Comparison of ENCODE assay signal across 8 cellular contexts in genomic region chr2:111119004-111119846, GRCh38. TPM values are rescaled to one million over a fixed set of nuclear protein-coding genes. Genes with fewer than 3 reads are reported as not detected.
DNase-seq lines count a peak whose midpoint lies in the region; ATAC-seq and TF ChIP-seq lines count a peak whose summit lies in the region.

No MANE protein-coding gene starts in this region.

- DNase-seq in Peyer's patch (peak; percentile 40 to 72 (median 72)), astrocyte of the spinal cord (ENCODE audit: low read depth, low spot score) (peak; percentile 8), memory B cell (ENCODE audit: low spot score in 2 of 2) (peak; percentile 31 to 59), AG08396 (ENCODE audit: low spot score) (no peak), NCI-H82 treated with DMSO at 0.1 percent for 48 hours (lab: John Stamatoyannopoulos, UW; ENCODE audit: unreplicated experiment) (no peak), foreskin melanocyte (no peak)

- peaks cover 0 to 7% (median 0%) of the 10 kb centered on the region in 3 donors for H3K36me3 ChIP-seq in Peyer's patch

- H3K27ac Mint-ChIP-seq in memory B cell: peak overlapping the region; percentile 95
- peak overlapping the region; percentile 79 for H3K27ac Mint-ChIP-seq in stimulated activated naive CD8-positive, alpha-beta T cell treated with anti-CD3 and anti-CD28 coated beads, Interleukin-15, Interleukin-2, amounts not matched to agents 100 ng/mL and 50 ng/mL, for 24 hours

- peak overlapping the region; percentile 89 for H3K4me3 Mint-ChIP-seq in memory B cell
- H3K4me3 Mint-ChIP-seq in stimulated activated naive CD8-positive, alpha-beta T cell treated with anti-CD3 and anti-CD28 coated beads, Interleukin-15, Interleukin-2, amounts not matched to agents 100 ng/mL and 50 ng/mL, for 24 hours: peak overlapping the region; percentile 84

- H3K27ac ChIP-seq in Peyer's patch: peak overlapping the region in 1 of 4 donors; percentile 44

- H3K4me3 ChIP-seq in Peyer's patch: peak overlapping the region; percentile 67 to 92 (median 76)
- peak overlapping the region; percentile 45 for H3K4me3 ChIP-seq in astrocyte of the spinal cord (ENCODE audit: low read depth, low read length)

- H3K4me1 Mint-ChIP-seq in memory B cell: peaks cover 19% of the 10 kb centered on the region
- H3K4me1 Mint-ChIP-seq in stimulated activated naive CD8-positive, alpha-beta T cell treated with anti-CD3 and anti-CD28 coated beads, Interleukin-15, Interleukin-2, amounts not matched to agents 100 ng/mL and 50 ng/mL, for 24 hours (ENCODE audit: low read depth): peaks cover 62% of the 10 kb centered on the region

- no peak for TF ChIP-seq CTCF in Peyer's patch (IDR thresholded peaks at IDR 0.05)
- no peak for TF ChIP-seq CTCF in astrocyte of the spinal cord (IDR thresholded peaks at IDR 0.05; ENCODE audit: low read depth, low read length)

- H3K4me1 ChIP-seq in Peyer's patch: peaks cover 10 to 44% (median 31%) of the 10 kb centered on the region in 4 donors

- H3K9me3 Mint-ChIP-seq in memory B cell: no peaks in the 10 kb centered on the region
- no peaks in the 10 kb centered on the region for H3K9me3 Mint-ChIP-seq in stimulated activated naive CD8-positive, alpha-beta T cell treated with anti-CD3 and anti-CD28 coated beads, Interleukin-15, Interleukin-2, amounts not matched to agents 100 ng/mL and 50 ng/mL, for 24 hours

- TF ChIP-seq POLR2A in Peyer's patch (IDR thresholded peaks at IDR 0.05): no peak

- no peak for ATAC-seq in memory B cell (ENCODE audit: low read depth)
- ATAC-seq in SK-N-SH treated with all-trans-retinoic acid at 6 μM for 48 hours: no peak

- H3K9me3 ChIP-seq in Peyer's patch: no peaks in the 10 kb centered on the region

- in situ Hi-C loops in astrocyte of the spinal cord (cut with HindIII; ENCODE audit: low sequenced_read_pairs): no loop called here

- no peaks in the 10 kb centered on the region for H3K36me3 Mint-ChIP-seq in memory B cell
- peaks cover 14% of the 10 kb centered on the region for H3K36me3 Mint-ChIP-seq in stimulated activated naive CD8-positive, alpha-beta T cell treated with anti-CD3 and anti-CD28 coated beads, Interleukin-15, Interleukin-2, amounts not matched to agents 100 ng/mL and 50 ng/mL, for 24 hours (ENCODE audit: low read depth)

- H3K27me3 Mint-ChIP-seq in memory B cell: peaks cover 16% of the 10 kb centered on the region
- H3K27me3 Mint-ChIP-seq in stimulated activated naive CD8-positive, alpha-beta T cell treated with anti-CD3 and anti-CD28 coated beads, Interleukin-15, Interleukin-2, amounts not matched to agents 100 ng/mL and 50 ng/mL, for 24 hours: peaks cover 32% of the 10 kb centered on the region

- H3K27me3 ChIP-seq in Peyer's patch: peaks cover 0 to 4% of the 10 kb centered on the region in 2 donors

TF ChIP-seq in SK-N-SH treated with all-trans-retinoic acid at 6 μM for 48 hours, 23 proteins besides CTCF, POLR2A, EP300 and RAD21:
- TF ChIP-seq ZFP30 (CRISPR knock-in tag; IDR thresholded peaks at IDR 0.05): no peak
- no peak for TF ChIP-seq ARNTL (CRISPR knock-in tag; IDR thresholded peaks at IDR 0.05; ENCODE audit: borderline replicate concordance, low read depth)
- TF ChIP-seq CSRNP3 (CRISPR knock-in tag; IDR thresholded peaks at IDR 0.05): no peak
- TF ChIP-seq ZNF565 (CRISPR knock-in tag; conservative IDR thresholded peaks at IDR 0.05; ENCODE audit: low read depth): no peak
- TF ChIP-seq ZNF70 (CRISPR knock-in tag; IDR thresholded peaks at IDR 0.05): no peak
- TF ChIP-seq OSR1 (CRISPR knock-in tag; IDR thresholded peaks at IDR 0.05): no peak
- no peak for TF ChIP-seq CSDC2 (CRISPR knock-in tag; IDR thresholded peaks at IDR 0.05)
- TF ChIP-seq PATZ1 (CRISPR knock-in tag; IDR thresholded peaks at IDR 0.05; ENCODE audit: borderline replicate concordance): no peak
- no peak for TF ChIP-seq ZFP3 (CRISPR knock-in tag; IDR thresholded peaks at IDR 0.05)
- no peak for TF ChIP-seq RARB (CRISPR knock-in tag; IDR thresholded peaks at IDR 0.05)
- TF ChIP-seq TSHZ2 (CRISPR knock-in tag; IDR thresholded peaks at IDR 0.05): no peak
- no peak for TF ChIP-seq ZNF8 (CRISPR knock-in tag; IDR thresholded peaks at IDR 0.05)
- TF ChIP-seq BACH2 (CRISPR knock-in tag; IDR thresholded peaks at IDR 0.05; ENCODE audit: borderline replicate concordance): no peak
- no peak for TF ChIP-seq TCF4 (CRISPR knock-in tag; IDR thresholded peaks at IDR 0.05; ENCODE audit: borderline replicate concordance)
- no peak for TF ChIP-seq PPARA (CRISPR knock-in tag; IDR thresholded peaks at IDR 0.05; ENCODE audit: borderline replicate concordance)
- TF ChIP-seq ESRRG (CRISPR knock-in tag; IDR thresholded peaks at IDR 0.05): no peak
- no peak for TF ChIP-seq SNAI2 (CRISPR knock-in tag; IDR thresholded peaks at IDR 0.05)
- no peak for TF ChIP-seq CREB5 (CRISPR knock-in tag; IDR thresholded peaks at IDR 0.05; ENCODE audit: low read depth)

RNA-seq across cellular contexts. Expression of gene BCL2L11, which starts 1.5 kb away (rescaled TPM):
- 10 to 100 TPM; 35.9 to 98.1 (median 62.2) TPM for total RNA-seq in Peyer's patch

Comparison
In these comparisons a context has a peak if more than half of its experiments do, and no peak if none do; other contexts are left out.
1. DNase-seq: peak in Peyer's patch (3 of 3), astrocyte of the spinal cord (single experiment) and memory B cell (2 of 2); none in AG08396 (single experiment), NCI-H82 treated with DMSO at 0.1 percent for 48 hours (single experiment) and foreskin melanocyte (single experiment).